ENCODE assay signal across 10 cellular contexts in genomic region chr3:182925330-182925943, GRCh38. TPM values are rescaled to one million over a fixed set of nuclear protein-coding genes. Genes with fewer than 3 reads are reported as not detected.
DNase-seq lines count a peak whose midpoint lies in the region; ATAC-seq, FAIRE-seq and TF ChIP-seq lines count a peak whose summit lies in the region.
"Had no signal": no experiment of that assay in that cellular context is flagged by ENCODE, and none has a peak within 500 bp of the region (broad histone marks: within the 10 kb centered on the region; RNA-seq: fewer than 3 reads in every experiment).

No MANE protein-coding gene starts in this region.

- no peak for TF ChIP-seq CTCF in gastroesophageal sphincter (IDR thresholded peaks at IDR 0.05)
- TF ChIP-seq CTCF in stomach (IDR thresholded peaks at IDR 0.05) = no peak
- TF ChIP-seq CTCF in CD4-positive, alpha-beta T cell (IDR thresholded peaks at IDR 0.05) = no peak

- POLR2A ChIA-PET in CD4-positive, alpha-beta T cell (lab: Charles Lee) = no interaction called here

- DNase-seq in GM12891 (ENCODE audit: insufficient read length, low spot score) (peak; percentile 8), stomach (no peak), midbrain (lab: John Stamatoyannopoulos, UW) (no peak)
- DNase-seq in stimulated activated CD4-positive, alpha-beta T cell treated with anti-CD3 and anti-CD28 coated beads, Interleukin-4, amount 100 ng/mL, for 1 hour = no peak
- DNase-seq in CD4-positive, alpha-beta T cell = no peak
- DNase-seq: activated CD4-positive, alpha-beta T cell treated with anti-CD3 and anti-CD28 coated beads, Interleukin-2, amount 50 U/mL, for 1 hour had no signal

- intact Hi-C loops in stomach (cut with DNase I; ENCODE audit: low total_unique reads) = no loop called here
- intact Hi-C loops in CD4-positive, alpha-beta T cell (cut with DNase I, micrococcal nuclease) = no loop called here

- TF ChIP-seq POLR2A in GM12891 (IDR thresholded peaks at IDR 0.05; ENCODE audit: low read depth, low read length) (peak; percentile 42; the same call in 1 of the 2 replicates), gastroesophageal sphincter (IDR thresholded peaks at IDR 0.05) (no peak), stomach (IDR thresholded peaks at IDR 0.05) (no peak)

- H3K27ac ChIP-seq in gastroesophageal sphincter = no peak overlapping the region
- H3K27ac ChIP-seq in stomach = no peak overlapping the region
- no peak overlapping the region for H3K27ac ChIP-seq in CD4-positive, alpha-beta T cell (ENCODE audit: low read depth, low read length)

- FAIRE-seq in GM12891 (lab: Jason Lieb, UNC) = peak; percentile 98
- FAIRE-seq: H1 had no signal

- H3K36me3 Mint-ChIP-seq in CD4-positive, alpha-beta T cell (ENCODE audit: low read depth) = peaks cover 74% of the 10 kb centered on the region

- H3K27me3 ChIP-seq in gastroesophageal sphincter = no peaks in the 10 kb centered on the region
- H3K27me3 ChIP-seq in stomach = no peaks in the 10 kb centered on the region
- no peaks in the 10 kb centered on the region for H3K27me3 ChIP-seq in CD4-positive, alpha-beta T cell (ENCODE audit: control insufficient read depth, insufficient read depth, low read length)

- H3K4me3 Mint-ChIP-seq in CD4-positive, alpha-beta T cell = no peak overlapping the region

- H3K9me3 ChIP-seq in gastroesophageal sphincter (no peaks in the 10 kb centered on the region), stomach (no peaks in the 10 kb centered on the region)
- H3K9me3 ChIP-seq in CD4-positive, alpha-beta T cell (ENCODE audit: control insufficient read depth, low read length) = no peaks in the 10 kb centered on the region

- peaks cover 6% of the 10 kb centered on the region for H3K9me3 Mint-ChIP-seq in CD4-positive, alpha-beta T cell

- no peak overlapping the region for H3K27ac Mint-ChIP-seq in CD4-positive, alpha-beta T cell

- H3K4me1 Mint-ChIP-seq in CD4-positive, alpha-beta T cell (ENCODE audit: low read depth) = peaks cover 5% of the 10 kb centered on the region

- H3K36me3 ChIP-seq in gastroesophageal sphincter (peaks cover 0 to 5% of the 10 kb centered on the region in 2 donors), stomach (peaks cover 0 to 5% (median 2%) of the 10 kb centered on the region in 4 donors)

- TF ChIP-seq EP300 in gastroesophageal sphincter (IDR thresholded peaks at IDR 0.05) = no peak
- no peak for TF ChIP-seq EP300 in stomach (IDR thresholded peaks at IDR 0.05)

- 46 to 84% methylated on average over 3 to 4 of the region's 4 CpGs for WGBS in gastroesophageal sphincter (ENCODE audit: low coverage in 1 of 2), 2 donors
- WGBS in stomach, 5 donors = 73 to 88% (median 84%) methylated on average over 4 of the region's 4 CpGs

- CTCF ChIA-PET in CD4-positive, alpha-beta T cell (lab: Charles Lee) = no interaction called here

- H3K4me3 ChIP-seq in gastroesophageal sphincter = no peak overlapping the region
- H3K4me3 ChIP-seq in stomach = no peak overlapping the region

- no peaks in the 10 kb centered on the region for H3K4me1 ChIP-seq in gastroesophageal sphincter
- no peaks in the 10 kb centered on the region for H3K4me1 ChIP-seq in stomach

- peak; percentile 87 for ATAC-seq in GM21526 (IDR thresholded peaks at IDR 0.05; ENCODE audit: low FRiP score, unreplicated experiment)
- peak; percentile 90 for ATAC-seq in HG03520 (IDR thresholded peaks at IDR 0.05; ENCODE audit: unreplicated experiment)
- peak; percentile 19 for ATAC-seq in gastroesophageal sphincter
- no peak for ATAC-seq in CD4-positive, alpha-beta T cell (ENCODE audit: poor library complexity)

- no peaks in the 10 kb centered on the region for H3K27me3 Mint-ChIP-seq in CD4-positive, alpha-beta T cell

TF ChIP-seq in GM12891, 5 proteins besides CTCF, POLR2A, EP300 and RAD21:
- peak; percentile 90 for TF ChIP-seq SPI1 (IDR thresholded peaks at IDR 0.05; ENCODE audit: low read depth, low read length)
- no peak for TF ChIP-seq PAX5 (IDR thresholded peaks at IDR 0.05; ENCODE audit: insufficient read depth, low read length, severe bottlenecking)
- TF ChIP-seq POLR2AphosphoS5 (IDR thresholded peaks at IDR 0.05; ENCODE audit: low read depth, low read length) = peak; percentile 42

RNA-seq across cellular contexts. Expression of gene DCUN1D1, which starts 54.9 kb away (rescaled TPM):
- 8.1 TPM for polyA plus RNA-seq in GM12891 (2012; ENCODE audit: low read depth, missing spikeins)
- total RNA-seq in gastroesophageal sphincter (10 to 100 TPM; 35.6 to 48.3 (median 42.8) TPM), stomach (10 to 100 TPM; 10.4 to 56.4 (median 21.3) TPM)
- 10 to 100 TPM in 2 of 3 donors, 1 to 10 TPM in 1; 7.0 to 12.8 (median 10.6) TPM for polyA plus RNA-seq in stomach
- 10 to 100 TPM; 35.4 to 38.9 TPM for total RNA-seq in CD4-positive, alpha-beta T cell
